ENCODE assay signal across 8 cellular contexts in genomic region chr1:210360852-210361477, GRCh38. TPM values are rescaled to one million over a fixed set of nuclear protein-coding genes. Genes with fewer than 3 reads are reported as not detected.
DNase-seq lines count a peak whose midpoint lies in the region; ATAC-seq, FAIRE-seq and TF ChIP-seq lines count a peak whose summit lies in the region.

No MANE protein-coding gene starts in this region.

- H4K20me1 ChIP-seq in OCI-LY7 (ENCODE audit: insufficient read depth, low read length) (no peaks in the 10 kb centered on the region), endothelial cell of umbilical vein (replicated peaks; ENCODE audit: control insufficient read depth, extremely low read depth, insufficient read depth, low read length) (no peaks in the 10 kb centered on the region), neural cell (ENCODE audit: insufficient read depth) (no peaks in the 10 kb centered on the region)

- H3K36me3 ChIP-seq in OCI-LY7 (ENCODE audit: insufficient read depth, low read length), result no peaks in the 10 kb centered on the region
- no peaks in the 10 kb centered on the region for H3K36me3 ChIP-seq in endothelial cell of umbilical vein (ENCODE audit: control insufficient read depth in 2 of 2, extremely low read depth in 1 of 2, insufficient read depth in 2 of 2, low read length in 2 of 2)
- no peaks in the 10 kb centered on the region for H3K36me3 ChIP-seq in neural cell (ENCODE audit: insufficient read depth, low read length)

- H3K27ac ChIP-seq in OCI-LY7 (ENCODE audit: low read depth, low read length, poor library complexity, severe bottlenecking), result no peak overlapping the region
- H3K27ac ChIP-seq in endothelial cell of umbilical vein (ENCODE audit: insufficient read depth, low read depth, low read length), result no peak overlapping the region
- H3K27ac ChIP-seq in neural cell (ENCODE audit: low read length), result no peak overlapping the region

- no peaks in the 10 kb centered on the region for H3K79me2 ChIP-seq in OCI-LY7 (ENCODE audit: insufficient read depth, low read depth, low read length)
- H3K79me2 ChIP-seq in endothelial cell of umbilical vein (ENCODE audit: control insufficient read depth, insufficient read depth, low read length), result no peaks in the 10 kb centered on the region
- no peaks in the 10 kb centered on the region for H3K79me2 ChIP-seq in neural cell (replicated peaks; ENCODE audit: insufficient read depth, low read length)

- DNase-seq in NCI-H2107 treated with DMSO at 0.1 percent for 48 hours (lab: John Stamatoyannopoulos, UW; ENCODE audit: unreplicated experiment) (peak; percentile 38), NCI-H2107 (lab: John Stamatoyannopoulos, UW) (no peak), HFF-Myc (ENCODE audit: extremely low read depth, low read depth) (no peak), OCI-LY7 (ENCODE audit: low spot score) (peak; percentile 33), endothelial cell of umbilical vein (ENCODE audit: low read depth, low spot score) (peak; percentile 49), cerebellar nuclear complex (lab: John Stamatoyannopoulos, UW) (no peak)

- no peaks in the 10 kb centered on the region for H3K9me1 ChIP-seq in endothelial cell of umbilical vein (replicated peaks; ENCODE audit: control insufficient read depth, extremely low read depth, insufficient read depth, low read length)

- TF ChIP-seq EP300 in neural cell (conservative IDR thresholded peaks at IDR 0.05; ENCODE audit: poor library complexity, severe bottlenecking), result no peak

- TF ChIP-seq CTCF in HFF-Myc (IDR thresholded peaks at IDR 0.05; ENCODE audit: low read depth, low read length, missing control alignments), result peak; percentile 78
- TF ChIP-seq CTCF in OCI-LY7 (conservative IDR thresholded peaks at IDR 0.05; ENCODE audit: low read length), result peak; percentile 73
- TF ChIP-seq CTCF in endothelial cell of umbilical vein (IDR thresholded peaks at IDR 0.05; ENCODE audit: extremely low read depth in 1 of 2, insufficient read depth in 1 of 2, low read depth in 1 of 2, low read length in 2 of 2), result peak; percentile 27 to 63
- TF ChIP-seq CTCF in neural cell (IDR thresholded peaks at IDR 0.05; ENCODE audit: poor library complexity, severe bottlenecking), result peak; percentile 64

- TF ChIP-seq RAD21 in neural cell (conservative IDR thresholded peaks at IDR 0.05), result peak; percentile 58

- H3K4me2 ChIP-seq in OCI-LY7 (ENCODE audit: low read length) (no peak overlapping the region), endothelial cell of umbilical vein (ENCODE audit: insufficient read depth, low read length) (no peak overlapping the region), neural cell (ENCODE audit: low read length) (no peak overlapping the region)

- H2AFZ ChIP-seq in OCI-LY7 (ENCODE audit: low read length), result no peak overlapping the region
- no peak overlapping the region for H2AFZ ChIP-seq in endothelial cell of umbilical vein (ENCODE audit: low read depth, low read length)
- no peak overlapping the region for H2AFZ ChIP-seq in neural cell (ENCODE audit: low read depth, low read length)

- H3K9ac ChIP-seq in endothelial cell of umbilical vein (replicated peaks; ENCODE audit: extremely low read depth, insufficient read depth, low read length) (no peak overlapping the region), neural cell (ENCODE audit: low read length) (no peak overlapping the region)

- intact Hi-C loops in OCI-LY7 (cut with micrococcal nuclease; ENCODE audit: unreplicated experiment) (no loop called here), endothelial cell of umbilical vein (cut with micrococcal nuclease) (loop anchor here (1.0 to 2.0 kb wide), 2 partner anchors 14 to 39 kb away; no protein-coding TSS in a partner anchor)

- no peak for ATAC-seq in HG02623 (IDR thresholded peaks at IDR 0.05; ENCODE audit: unreplicated experiment)

- no peaks in the 10 kb centered on the region for H3F3A ChIP-seq in neural cell (ENCODE audit: insufficient read depth, low read length, poor library complexity, severe bottlenecking)

- BruUV-seq in OCI-LY7 (replicated peaks; lab: Mats Ljungman, UMichigan) (no TSS peak), endothelial cell of umbilical vein (replicated peaks; lab: Mats Ljungman, UMichigan) (no TSS peak)

- TF ChIP-seq POLR2A in endothelial cell of umbilical vein (IDR thresholded peaks at IDR 0.05; ENCODE audit: low read depth, low read length), result no peak

- FAIRE-seq in endothelial cell of umbilical vein (lab: Jason Lieb, UNC), result peak; percentile 67

- H3K9me3 ChIP-seq in OCI-LY7 (ENCODE audit: low read length) (no peaks in the 10 kb centered on the region), endothelial cell of umbilical vein (replicated peaks; ENCODE audit: control insufficient read depth, insufficient read depth, low read length) (no peaks in the 10 kb centered on the region), neural cell (ENCODE audit: low read length) (no peaks in the 10 kb centered on the region)

- H3K27me3 ChIP-seq in endothelial cell of umbilical vein (ENCODE audit: control insufficient read depth in 2 of 2, insufficient read depth in 2 of 2, low read length in 2 of 2) (no peaks in the 10 kb centered on the region), neural cell (ENCODE audit: insufficient read depth, low read depth, low read length) (no peaks in the 10 kb centered on the region)

- H3K9me2 ChIP-seq in OCI-LY7 (ENCODE audit: insufficient read depth, low read length) (no peaks in the 10 kb centered on the region), neural cell (ENCODE audit: insufficient read depth, low read length) (no peaks in the 10 kb centered on the region)

- CTCF ChIA-PET in OCI-LY7 (lab: Charles Lee; ENCODE audit: unreplicated experiment) (no interaction called here), endothelial cell of umbilical vein (lab: Charles Lee) (interaction anchor here (0.6 to 2.3 kb wide), 27 partner anchors 8 to 1728 kb away, joined by 3 to 32 read pairs (median 4); partner anchors contain the start of gene HHAT)

- POLR2A ChIA-PET in OCI-LY7 (lab: Charles Lee) (no interaction called here), endothelial cell of umbilical vein (lab: Charles Lee) (no interaction called here)

- no peaks in the 10 kb centered on the region for H3K4me1 ChIP-seq in OCI-LY7 (ENCODE audit: insufficient read depth, low read length, poor library complexity, severe bottlenecking)
- H3K4me1 ChIP-seq in endothelial cell of umbilical vein (ENCODE audit: control insufficient read depth, extremely low read depth, insufficient read depth, low read length), result no peaks in the 10 kb centered on the region

- H3K4me3 ChIP-seq in HFF-Myc (replicated peaks; ENCODE audit: low read depth, low read length), result no peak overlapping the region
- H3K4me3 ChIP-seq in OCI-LY7 (ENCODE audit: low read depth, low read length, poor library complexity, severe bottlenecking), result no peak overlapping the region
- no peak overlapping the region for H3K4me3 ChIP-seq in endothelial cell of umbilical vein (replicated peaks in 1 of 3; ENCODE audit: insufficient read depth in 1 of 3, low read depth in 1 of 3, low read length in 3 of 3)
- no peak overlapping the region for H3K4me3 ChIP-seq in neural cell (ENCODE audit: low read length)

- dilution Hi-C loops in endothelial cell of umbilical vein (cut with MboI; ENCODE audit: extremely low pct_ligation_motif_present, low sequenced_read_pairs), result loop anchor here (25.0 kb wide), 1 partner anchor 524 kb away; the partner anchor contains the start of gene UTP25

TF ChIP-seq in endothelial cell of umbilical vein, 7 proteins besides CTCF, POLR2A, EP300 and RAD21:
- no peak for TF ChIP-seq MYC (IDR thresholded peaks at IDR 0.05; ENCODE audit: low read depth, low read length)
- TF ChIP-seq MAX (IDR thresholded peaks at IDR 0.05; ENCODE audit: insufficient read depth, insufficient read length), result no peak
- no peak for TF ChIP-seq GATA2 (IDR thresholded peaks at IDR 0.05; ENCODE audit: insufficient read depth, insufficient read length, low read depth, low read length)
- no peak for TF ChIP-seq FOS (IDR thresholded peaks at IDR 0.05; ENCODE audit: borderline replicate concordance, insufficient read depth, low read length)
- TF ChIP-seq JUN (IDR thresholded peaks at IDR 0.05; ENCODE audit: borderline replicate concordance, insufficient read depth, insufficient read length, low read depth), result no peak
- TF ChIP-seq POLR2AphosphoS5 (IDR thresholded peaks at IDR 0.05; ENCODE audit: insufficient read depth, low read depth, low read length), result no peak
- no peak for TF ChIP-seq EZH2 (IDR thresholded peaks at IDR 0.05; ENCODE audit: borderline replicate concordance, low read depth, low read length, severe bottlenecking)

TF ChIP-seq in neural cell, 6 proteins besides CTCF, POLR2A, EP300 and RAD21:
- TF ChIP-seq EZH2 (IDR thresholded peaks at IDR 0.05; ENCODE audit: borderline replicate concordance, insufficient read depth, low read length, poor library complexity, severe bottlenecking) (no peak), SMC3 (conservative IDR thresholded peaks at IDR 0.05; ENCODE audit: poor library complexity) (peak; percentile 52)

RNA-seq across cellular contexts. Expression of gene HHAT, which starts 32.3 kb away (rescaled TPM):
- total RNA-seq in OCI-LY7 (2014; rRNA removed; shearing (Covaris generic)), result 5.2 and 5.4 TPM in 2 replicates
- total RNA-seq in OCI-LY7 (2022) (9.5 and 11.1 TPM in 2 replicates), endothelial cell of umbilical vein (2.4 TPM in 2 replicates)
- polyA plus RNA-seq in endothelial cell of umbilical vein (4.3 TPM in 2 replicates), neural cell (4.4 and 5.3 TPM in 2 replicates)
- polyA plus RNA-seq in endothelial cell of umbilical vein (2011; cell fraction: cytosol; rRNA removed), result 2.0 and 2.6 TPM in 2 replicates
- polyA plus RNA-seq in endothelial cell of umbilical vein (2011; cell fraction: nucleus; rRNA removed), result 2.9 and 3.3 TPM in 2 replicates
- polyA plus RNA-seq in endothelial cell of umbilical vein (2012), result 1.0 and 1.2 TPM in 2 replicates
- polyA minus RNA-seq in endothelial cell of umbilical vein (4.6 and 5.0 TPM in 2 replicates), neural cell (8.6 and 8.8 TPM in 2 replicates)
- polyA minus RNA-seq in endothelial cell of umbilical vein (2011; cell fraction: cytosol; rRNA and poly(A)+ RNA removed), result not detected
- polyA minus RNA-seq in endothelial cell of umbilical vein (2011; cell fraction: nucleus; rRNA and poly(A)+ RNA removed), result 9.8 and 11.1 TPM in 2 replicates

Comparison
In these comparisons a context has a peak if more than half of its experiments do, and no peak if none do; other contexts are left out.
1. DNase-seq: peak in NCI-H2107 treated with DMSO at 0.1 percent for 48 hours (single experiment), OCI-LY7 (single experiment) and endothelial cell of umbilical vein (single experiment); none in NCI-H2107 (single experiment), HFF-Myc (single experiment) and cerebellar nuclear complex (0 of 2).
2. Peak in every context shown above with its lines, with median percentiles within 50 percentile points of each other: CTCF ChIP-seq.